8 cellular contexts compared by ENCODE assay signal in genomic region chr9:74379718-74380117, GRCh38.
A peak's percentile ranks its signal among the peaks of the same experiment; 100 is the strongest.
DNase-seq lines count a peak whose midpoint lies in the region; ATAC-seq lines count a peak whose summit lies in the region.

No MANE protein-coding gene starts in this region.

- no peak overlapping the region for H3K27ac Mint-ChIP-seq in activated T-helper 17 cell treated with anti-CD3 and anti-CD28 coated beads, Interleukin-2, amount 50 U/mL, for 72 hours

- peaks cover 12% of the 10 kb centered on the region for H3K9me3 Mint-ChIP-seq in activated T-helper 17 cell treated with anti-CD3 and anti-CD28 coated beads, Interleukin-2, amount 50 U/mL, for 72 hours

- no peaks in the 10 kb centered on the region for H3K36me3 Mint-ChIP-seq in activated T-helper 17 cell treated with anti-CD3 and anti-CD28 coated beads, Interleukin-2, amount 50 U/mL, for 72 hours (ENCODE audit: low read depth)

- no peak overlapping the region for H3K4me3 Mint-ChIP-seq in activated T-helper 17 cell treated with anti-CD3 and anti-CD28 coated beads, Interleukin-2, amount 50 U/mL, for 72 hours

- no peaks in the 10 kb centered on the region for H3K4me1 Mint-ChIP-seq in activated T-helper 17 cell treated with anti-CD3 and anti-CD28 coated beads, Interleukin-2, amount 50 U/mL, for 72 hours

- peaks cover 3% of the 10 kb centered on the region for H3K27me3 Mint-ChIP-seq in activated T-helper 17 cell treated with anti-CD3 and anti-CD28 coated beads, Interleukin-2, amount 50 U/mL, for 72 hours

- DNase-seq in COLO829 (ENCODE audit: low spot score) (peak; percentile 49), KBM-7 (peak; percentile 68), SK-MEL-5 (ENCODE audit: low read depth, low spot score) (peak; percentile 69), iPS-NIHi7 (ENCODE audit: extremely low spot score) (peak; percentile 78), HuH-7.5 (ENCODE audit: low spot score) (no peak), NCI-H1694 treated with DMSO at 0.1 percent for 48 hours (lab: John Stamatoyannopoulos, UW) (no peak)

- peak; percentile 50 for ATAC-seq in GM19025 (IDR thresholded peaks at IDR 0.05; ENCODE audit: low read depth, unreplicated experiment)
- ATAC-seq in activated T-helper 17 cell treated with anti-CD3 and anti-CD28 coated beads, Interleukin-2, amount 50 U/mL, for 72 hours (replicated peaks), result no peak

- in situ Hi-C loops in KBM-7 (cut with MboI; ENCODE audit: low pct_unique_long_range_greater_than_20kb, low sequenced_read_pairs) (no loop called here), SK-MEL-5 (cut with HindIII; ENCODE audit: low pct_unique_long_range_greater_than_20kb, low sequenced_read_pairs) (no loop called here)

Comparison
In these comparisons a context has a peak if more than half of its experiments do, and no peak if none do; other contexts are left out.
1. DNase-seq: peak in COLO829 (single experiment), KBM-7 (single experiment), SK-MEL-5 (single experiment) and iPS-NIHi7 (single experiment); none in HuH-7.5 (single experiment) and NCI-H1694 treated with DMSO at 0.1 percent for 48 hours (single experiment).